Comparison of ENCODE assay signal across 12 cellular contexts in genomic region chr1:234620272-234620711, GRCh38. TPM values are rescaled to one million over a fixed set of nuclear protein-coding genes. Genes with fewer than 3 reads are reported as not detected.
DNase-seq lines count a peak whose midpoint lies in the region; ATAC-seq and TF ChIP-seq lines count a peak whose summit lies in the region.
"Had no signal": no experiment of that assay in that cellular context is flagged by ENCODE, and none has a peak within 500 bp of the region (broad histone marks: within the 10 kb centered on the region; RNA-seq: fewer than 3 reads in every experiment).

No MANE protein-coding gene starts in this region.

- H2AFZ ChIP-seq in mammary epithelial cell (ENCODE audit: low read depth, low read length) = no peak overlapping the region

- ATAC-seq in HG03280 (IDR thresholded peaks at IDR 0.05; ENCODE audit: unreplicated experiment) (no peak), HG03342 (IDR thresholded peaks at IDR 0.05; ENCODE audit: unreplicated experiment) (no peak)

- TF ChIP-seq CTCF in Caco-2 (IDR thresholded peaks at IDR 0.05; ENCODE audit: insufficient read depth in 1 of 2, low read depth in 1 of 2, low read length in 1 of 2, severe bottlenecking in 1 of 2, unreplicated experiment in 1 of 2) (no peak), mammary epithelial cell (conservative IDR thresholded peaks at IDR 0.05 in 1 of 2, IDR thresholded peaks at IDR 0.05 in 1 of 2; ENCODE audit: extremely low read depth in 1 of 2, insufficient read depth in 1 of 2, low read depth in 1 of 2, low read length in 2 of 2) (no peak), nephron (IDR thresholded peaks at IDR 0.05; ENCODE audit: unreplicated experiment in 3 of 3) (no peak)

- CTCF ChIA-PET in Caco-2 (lab: Charles Lee) = interaction anchor here (0.5 to 0.7 kb wide), 3 partner anchors 21 to 104 kb away, joined by 3 to 4 read pairs (median 3); no protein-coding TSS in a partner anchor
- CTCF ChIA-PET in mammary epithelial cell (lab: Charles Lee; ENCODE audit: low non-redundant PET) = no interaction called here

- no peak overlapping the region for H3K9ac ChIP-seq in mammary epithelial cell (ENCODE audit: insufficient read depth, low read length)

- 93% methylated on average over 4 of the region's 4 CpGs for WGBS in mammary epithelial cell (ENCODE audit: low coverage, missing lambda C conversion rate)

- POLR2A ChIA-PET in Caco-2 (lab: Charles Lee) = interaction anchor here (1.0 to 1.4 kb wide), 2 partner anchors 9 to 20 kb away, joined by 4 read pairs; no protein-coding TSS in a partner anchor

- in situ Hi-C loops in mammary epithelial cell (cut with MboI; ENCODE audit: low sequenced_read_pairs in 2 of 2) = loop anchor here in 1 of 2 donors (25.0 kb wide), 1 partner anchor 242 kb away; no protein-coding TSS in a partner anchor

- H3K4me1 ChIP-seq in Caco-2 (peaks cover 78% of the 10 kb centered on the region), mammary epithelial cell (ENCODE audit: insufficient read depth, low read length) (peaks cover 55% of the 10 kb centered on the region)

- no peaks in the 10 kb centered on the region for H3K79me2 ChIP-seq in mammary epithelial cell (ENCODE audit: insufficient read depth, low read length)

- H3K27ac Mint-ChIP-seq in Caco-2 (ENCODE audit: unreplicated experiment) = peak overlapping the region; percentile 86
- peak overlapping the region; percentile 89 to 93 (median 90) for H3K27ac Mint-ChIP-seq in nephron
- H3K27ac Mint-ChIP-seq: IgD-negative memory B cell had no signal

- no peaks in the 10 kb centered on the region for H4K20me1 ChIP-seq in mammary epithelial cell (ENCODE audit: insufficient read depth, low read length)

- H3K9me3 ChIP-seq in Caco-2 (no peaks in the 10 kb centered on the region), mammary epithelial cell (replicated peaks; ENCODE audit: insufficient read depth, low read length) (no peaks in the 10 kb centered on the region)

- H3K4me3 Mint-ChIP-seq in Caco-2 (ENCODE audit: unreplicated experiment) (peak overlapping the region; percentile 55), nephron (peak overlapping the region; percentile 3 to 46 (median 6))
- H3K4me3 Mint-ChIP-seq: IgD-negative memory B cell had no signal

- H3K9me3 Mint-ChIP-seq in Caco-2 (ENCODE audit: unreplicated experiment) = no peaks in the 10 kb centered on the region
- no peaks in the 10 kb centered on the region for H3K9me3 Mint-ChIP-seq in nephron
- H3K9me3 Mint-ChIP-seq: IgD-negative memory B cell had no signal

- intact Hi-C loops in Caco-2 (cut with micrococcal nuclease; ENCODE audit: unreplicated experiment) = loop anchor here (1.0 kb wide), 1 partner anchor 19 kb away; no protein-coding TSS in a partner anchor
- intact Hi-C loops in mammary epithelial cell (cut with micrococcal nuclease) = no loop called here

- dilution Hi-C loops in mammary epithelial cell (cut with HindIII; ENCODE audit: low sequenced_read_pairs) = no loop called here

- no peaks in the 10 kb centered on the region for H3K36me3 ChIP-seq in Caco-2 (ENCODE audit: control insufficient read depth, insufficient read depth, low read length)
- H3K36me3 ChIP-seq in mammary epithelial cell (ENCODE audit: insufficient read depth, low read length) = no peaks in the 10 kb centered on the region
- H3K36me3 ChIP-seq: cardiac muscle cell had no signal

- H3K36me3 Mint-ChIP-seq in Caco-2 (ENCODE audit: insufficient read depth, unreplicated experiment) (no peaks in the 10 kb centered on the region), nephron (ENCODE audit: low read depth) (no peaks in the 10 kb centered on the region)

- peak overlapping the region; percentile 95 for H3K27ac ChIP-seq in mammary epithelial cell (ENCODE audit: insufficient read depth, low read depth, low read length)
- H3K27ac ChIP-seq: cardiac muscle cell had no signal

- peaks cover 67% of the 10 kb centered on the region for H3K4me1 Mint-ChIP-seq in Caco-2 (ENCODE audit: low read depth, unreplicated experiment)
- H3K4me1 Mint-ChIP-seq in nephron = peaks cover 84% of the 10 kb centered on the region

- H3K27me3 ChIP-seq in Caco-2 (replicated peaks; ENCODE audit: control insufficient read depth, insufficient read depth, low read length) (no peaks in the 10 kb centered on the region), mammary epithelial cell (ENCODE audit: insufficient read depth, low read length) (no peaks in the 10 kb centered on the region)
- H3K27me3 ChIP-seq: cardiac muscle cell had no signal

- no peak for DNase-seq in Caco-2
- peak; percentile 82 for DNase-seq in MV-4-11 (lab: John Stamatoyannopoulos, UW)
- no peak for DNase-seq in mammary epithelial cell
- DNase-seq in NCI-H187 (lab: John Stamatoyannopoulos, UW) = no peak
- DNase-seq in activated CD4-positive, alpha-beta T cell treated with anti-CD3 and anti-CD28 coated beads for 1 hour = no peak
- DNase-seq: hypothalamus, SHP77 had no signal

- H3K4me3 ChIP-seq in Caco-2 (ENCODE audit: low read depth, low read length) = no peak overlapping the region
- H3K4me3 ChIP-seq in mammary epithelial cell (replicated peaks in 1 of 3; ENCODE audit: insufficient read depth in 1 of 3, low read depth in 2 of 3, low read length in 3 of 3) = no peak overlapping the region
- H3K4me3 ChIP-seq: cardiac muscle cell had no signal

- H3K27me3 Mint-ChIP-seq in Caco-2 (ENCODE audit: insufficient read depth, unreplicated experiment) (no peaks in the 10 kb centered on the region), nephron (ENCODE audit: low read depth) (peaks cover 4% of the 10 kb centered on the region)
- H3K27me3 Mint-ChIP-seq: IgD-negative memory B cell had no signal

- H3K4me2 ChIP-seq in mammary epithelial cell (ENCODE audit: insufficient read depth, low read depth, low read length) = no peak overlapping the region

- BruUV-seq in Caco-2 (replicated peaks; lab: Mats Ljungman, UMichigan) = no TSS peak
- no TSS peak for BruUV-seq in mammary epithelial cell (replicated peaks; lab: Mats Ljungman, UMichigan)

RNA-seq across cellular contexts. Expression of gene IRF2BP2, which starts 10.3 kb away (rescaled TPM):
- total RNA-seq in Caco-2 (2022) (129 and 135 TPM in 2 replicates), mammary epithelial cell (100 to 1,000 TPM in 1 of 2 donors, 10 to 100 TPM in 1; 75.3 to 109 TPM)
- polyA plus RNA-seq in mammary epithelial cell = 63.4 TPM
- 33.1 TPM for polyA minus RNA-seq in mammary epithelial cell
